In the genomic region with DNA sequence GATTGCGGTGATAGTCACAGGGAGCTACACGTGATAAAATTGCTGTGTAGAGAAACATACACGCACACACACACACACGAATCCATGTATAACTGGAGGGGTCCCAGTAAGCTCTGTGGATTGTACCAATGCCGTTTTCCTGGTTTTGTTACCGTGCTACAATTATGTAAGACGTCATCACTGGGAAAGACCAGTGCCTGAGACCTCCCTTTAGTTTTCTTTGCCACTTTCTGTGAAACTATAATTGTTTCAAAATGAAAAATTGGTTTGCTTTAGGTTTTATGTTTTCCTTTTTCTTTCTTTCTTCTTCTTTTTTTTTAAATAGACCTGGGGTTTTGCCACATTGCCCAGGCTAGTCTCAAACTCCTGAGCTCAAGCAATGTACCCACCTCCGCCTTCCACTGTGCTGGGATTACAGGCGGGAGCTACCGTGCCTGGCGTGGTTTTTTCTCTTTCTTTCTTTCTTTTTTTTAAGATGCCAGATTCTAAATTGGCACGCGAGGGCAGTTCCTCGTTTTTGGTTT, we compare ENCODE assay signal across 12 cellular contexts. TPM values are rescaled to one million over a fixed set of nuclear protein-coding genes. Genes with fewer than 3 reads are reported as not detected.
DNase-seq lines count a peak whose midpoint lies in the region; ATAC-seq, FAIRE-seq and TF ChIP-seq lines count a peak whose summit lies in the region.
"Had no signal": no experiment of that assay in that cellular context is flagged by ENCODE, and none has a peak within 500 bp of the region (broad histone marks: within the 10 kb centered on the region; RNA-seq: fewer than 3 reads in every experiment).

No MANE protein-coding gene starts in this region.

- H3K9me3 ChIP-seq in HepG2 (ENCODE audit: low read length), result no peaks in the 10 kb centered on the region
- no peaks in the 10 kb centered on the region for H3K9me3 ChIP-seq in right lobe of liver
- H3K9me3 ChIP-seq in SJCRH30 (replicated peaks), result no peaks in the 10 kb centered on the region
- no peaks in the 10 kb centered on the region for H3K9me3 ChIP-seq in ovary
- H3K9me3 ChIP-seq: colonic mucosa had no signal

- DNase-seq in HepG2 (ENCODE audit: low spot score), result no peak
- DNase-seq in right lobe of liver, result no peak
- no peak for DNase-seq in SJCRH30
- DNase-seq in ovary, result no peak
- DNase-seq in RPMI8226, result no peak
- DNase-seq in NCI-H2029 (lab: John Stamatoyannopoulos, UW), result no peak
- DNase-seq in NCI-H2196 (lab: John Stamatoyannopoulos, UW; ENCODE audit: unreplicated experiment), result no peak

- in situ Hi-C loops in HepG2 (cut with HindIII; ENCODE audit: extremely low pct_ligation_motif_present, low pct_unique_long_range_greater_than_20kb), result no loop called here

- H3K27me3 ChIP-seq in HepG2 (ENCODE audit: control insufficient read depth in 1 of 2, insufficient read depth in 2 of 2, low read length in 2 of 2) (peaks cover 0 to 12% of the 10 kb centered on the region in 2 experiments; a peak in 1 of 5 replicates), right lobe of liver (peaks cover 0 to 23% of the 10 kb centered on the region in 2 donors), SJCRH30 (no peaks in the 10 kb centered on the region; the same call in 1 of the 2 replicates), ovary (peaks cover 3% of the 10 kb centered on the region)

- no peak for TF ChIP-seq EP300 in HepG2 (IDR thresholded peaks at IDR 0.05; ENCODE audit: low read depth in 2 of 2, low read length in 2 of 2)
- no peak for TF ChIP-seq EP300 in HepG2 (CRISPR knock-in tag; IDR thresholded peaks at IDR 0.05; ENCODE audit: borderline replicate concordance)
- no peak for TF ChIP-seq EP300 in ovary (IDR thresholded peaks at IDR 0.05)

- TF ChIP-seq RAD21 in HepG2 (CRISPR knock-in tag; IDR thresholded peaks at IDR 0.05), result no peak

- intact Hi-C loops in HepG2 (cut with micrococcal nuclease; ENCODE audit: unreplicated experiment) (no loop called here), right lobe of liver (cut with DNase I) (no loop called here), ovary (cut with DNase I) (no loop called here)

- no peak for TF ChIP-seq CTCF in HepG2 (CRISPR knock-in tag; IDR thresholded peaks at IDR 0.05)
- no peak for TF ChIP-seq CTCF in right lobe of liver (IDR thresholded peaks at IDR 0.05)
- no peak for TF ChIP-seq CTCF in ovary (IDR thresholded peaks at IDR 0.05)

- H4K20me1 ChIP-seq in HepG2 (ENCODE audit: insufficient read depth, low read length), result no peaks in the 10 kb centered on the region

- FAIRE-seq in HepG2 (lab: Jason Lieb, UNC), result no peak

- no peak overlapping the region for H2AFZ ChIP-seq in HepG2 (ENCODE audit: low read length)

- CTCF ChIA-PET in HepG2 (lab: Yijun Ruan, JAX; ENCODE audit: low intra/inter-chr PET ratio, low total read pairs), result no interaction called here

- ATAC-seq in HepG2, result no peak
- no peak for ATAC-seq in right lobe of liver

- H3K79me2 ChIP-seq in HepG2 (ENCODE audit: insufficient read depth, low read length), result no peaks in the 10 kb centered on the region

- H3K9ac ChIP-seq in HepG2 (ENCODE audit: insufficient read depth, low read depth, low read length), result no peak overlapping the region

- H3K4me1 ChIP-seq in HepG2 (ENCODE audit: insufficient read depth, low read length), result peaks cover 51% of the 10 kb centered on the region
- H3K4me1 ChIP-seq in right lobe of liver, result no peaks in the 10 kb centered on the region
- no peaks in the 10 kb centered on the region for H3K4me1 ChIP-seq in SJCRH30
- no peaks in the 10 kb centered on the region for H3K4me1 ChIP-seq in ovary (ENCODE audit: insufficient read depth)

- no TSS peak for BruUV-seq in HepG2 (replicated peaks; lab: Mats Ljungman, UMichigan)

- POLR2A ChIA-PET in HepG2 (lab: Yijun Ruan, JAX), result no interaction called here

- H3K4me2 ChIP-seq in HepG2 (ENCODE audit: low read depth, low read length), result peak overlapping the region; percentile 96

- WGBS in HepG2 (ENCODE audit: low lambda C conversion rate), result 45% methylated on average over 10 of the region's 14 CpGs
- 38% methylated on average over 14 of the region's 14 CpGs for WGBS in right lobe of liver (ENCODE audit: insufficient coverage, low coverage, low lambda C conversion rate, missing lambda C conversion rate)
- WGBS in ovary, 3 donors, result 31 to 35% (median 31%) methylated on average over 14 of the region's 14 CpGs

- H3K4me3 ChIP-seq in HepG2 (replicated peaks in 1 of 3; ENCODE audit: insufficient read depth in 1 of 3, low read depth in 2 of 3, low read length in 3 of 3), result peak overlapping the region; percentile 30 to 50 (median 38); a peak in 3 of 6 replicates
- no peak overlapping the region for H3K4me3 ChIP-seq in right lobe of liver
- H3K4me3 ChIP-seq in SJCRH30, result peak overlapping the region; percentile 1; the same call in 1 of the 2 replicates
- peak overlapping the region; percentile 17 for H3K4me3 ChIP-seq in iPS-11a (ENCODE audit: low read depth, low read length)
- no peak overlapping the region for H3K4me3 ChIP-seq in ovary
- H3K4me3 ChIP-seq: colonic mucosa had no signal

- no peaks in the 10 kb centered on the region for H3K36me3 ChIP-seq in HepG2 (replicated peaks in 1 of 2; ENCODE audit: control insufficient read depth in 1 of 2, insufficient read depth in 2 of 2, low read length in 2 of 2)
- H3K36me3 ChIP-seq in right lobe of liver, result no peaks in the 10 kb centered on the region
- no peaks in the 10 kb centered on the region for H3K36me3 ChIP-seq in SJCRH30
- no peaks in the 10 kb centered on the region for H3K36me3 ChIP-seq in ovary
- H3K36me3 ChIP-seq: colonic mucosa had no signal

- TF ChIP-seq POLR2A in HepG2 (IDR thresholded peaks at IDR 0.05; ENCODE audit: insufficient read depth in 1 of 2, low read depth in 2 of 2, low read length in 2 of 2) (no peak), right lobe of liver (IDR thresholded peaks at IDR 0.05) (no peak), ovary (IDR thresholded peaks at IDR 0.05) (no peak)

- H3K27ac ChIP-seq in HepG2 (ENCODE audit: extremely low read length, insufficient read depth, low read length), result no peak overlapping the region
- H3K27ac ChIP-seq in right lobe of liver, result no peak overlapping the region
- no peak overlapping the region for H3K27ac ChIP-seq in SJCRH30
- H3K27ac ChIP-seq in ovary, result no peak overlapping the region
- H3K27ac ChIP-seq: colonic mucosa, HL-60 had no signal

RNA-seq across cellular contexts. Expression of gene OR2V2, which starts 21.3 kb away (rescaled TPM):
- total RNA-seq in HepG2 (2016; rRNA removed; fragmentation: Illumina TruSeq; extraction: Trizol) (not detected in 2 replicates), right lobe of liver (not detected), ovary (under 1 TPM in 1 of 7 donors, not detected in 6; 0.80 TPM)
- total RNA-seq in HepG2 (2016; cell fraction: cytosol; rRNA removed; fragmentation: Illumina TruSeq; extraction: Trizol; ENCODE audit: low read depth), result not detected in 2 replicates
- total RNA-seq in HepG2 (2016; cell fraction: insoluble cytoplasmic fraction; rRNA removed; fragmentation: Illumina TruSeq; extraction: Trizol), result not detected in 2 replicates
- not detected in 2 replicates for total RNA-seq in HepG2 (2016; cell fraction: membrane; rRNA removed; fragmentation: Illumina TruSeq; extraction: Trizol)
- not detected in 2 replicates for total RNA-seq in HepG2 (2016; cell fraction: nucleus; rRNA removed; fragmentation: Illumina TruSeq; extraction: Trizol)
- polyA plus RNA-seq in HepG2 (2011; rRNA removed) (not detected in 2 replicates), ovary (not detected)
- polyA plus RNA-seq in HepG2 (2011; cell fraction: cytosol; rRNA removed), result not detected in 2 replicates
- not detected in 2 replicates for polyA plus RNA-seq in HepG2 (2011; cell fraction: nucleus; rRNA removed)
- not detected in 2 replicates for polyA plus RNA-seq in HepG2 (2012)
- not detected in 2 replicates for polyA plus RNA-seq in HepG2 (2016; cell fraction: cytosol; fragmentation: Illumina TruSeq; extraction: Trizol; ENCODE audit: low read depth)
- polyA plus RNA-seq in HepG2 (2016; cell fraction: insoluble cytoplasmic fraction; fragmentation: Illumina TruSeq; extraction: Trizol; ENCODE audit: low read depth), result not detected in 2 replicates
- polyA plus RNA-seq in HepG2 (2016; cell fraction: membrane; fragmentation: Illumina TruSeq; extraction: Trizol; ENCODE audit: low read depth), result not detected in 2 replicates
- polyA plus RNA-seq in HepG2 (2016; cell fraction: nucleus; fragmentation: Illumina TruSeq; extraction: Trizol; ENCODE audit: insufficient read depth, low read depth), result not detected in 2 replicates
- polyA minus RNA-seq in HepG2 (2011; rRNA and poly(A)+ RNA removed; ENCODE audit: low replicate concordance), result not detected in 2 replicates
- not detected in 2 replicates for polyA minus RNA-seq in HepG2 (2011; cell fraction: cytosol; rRNA and poly(A)+ RNA removed)
- not detected in 2 replicates for polyA minus RNA-seq in HepG2 (2011; cell fraction: nucleus; rRNA and poly(A)+ RNA removed)
- not detected in 2 replicates for total RNA-seq in SJCRH30 (2014; rRNA removed; shearing (Covaris generic))
- total RNA-seq: CD8-positive, alpha-beta memory T cell; colonic mucosa; posterior vena cava had no signal
- polyA plus RNA-seq: CD8-positive, alpha-beta memory T cell had no signal

RNA-seq across cellular contexts. Expression of gene TRIM7, which starts 36.3 kb away (rescaled TPM):
- total RNA-seq in HepG2 (2016; rRNA removed; fragmentation: Illumina TruSeq; extraction: Trizol) (not detected in 2 replicates), right lobe of liver (1 to 10 TPM in 1 of 6 experiments, under 1 TPM in 4, not detected in 1; 0.07 to 1.4 (median 0.26) TPM), ovary (1 to 10 TPM in 2 of 7 donors, under 1 TPM in 5; 0.34 to 2.9 (median 0.93) TPM)
- total RNA-seq in HepG2 (2016; cell fraction: cytosol; rRNA removed; fragmentation: Illumina TruSeq; extraction: Trizol; ENCODE audit: low read depth), result not detected in 2 replicates
- not detected in 2 replicates for total RNA-seq in HepG2 (2016; cell fraction: insoluble cytoplasmic fraction; rRNA removed; fragmentation: Illumina TruSeq; extraction: Trizol)
- not detected in 2 replicates for total RNA-seq in HepG2 (2016; cell fraction: membrane; rRNA removed; fragmentation: Illumina TruSeq; extraction: Trizol)
- not detected in 2 replicates for total RNA-seq in HepG2 (2016; cell fraction: nucleus; rRNA removed; fragmentation: Illumina TruSeq; extraction: Trizol)
- polyA plus RNA-seq in HepG2 (2011; rRNA removed) (0.10 and 0.13 TPM in 2 replicates), ovary (under 1 TPM; 0.45 to 0.82 TPM)
- polyA plus RNA-seq in HepG2 (2011; cell fraction: cytosol; rRNA removed), result 0.11 and 0.13 TPM in 2 replicates
- polyA plus RNA-seq in HepG2 (2011; cell fraction: nucleus; rRNA removed), result 0.16 and 0.29 TPM in 2 replicates
- 0.13 TPM in 1 of 2 replicates, not detected in the other for polyA plus RNA-seq in HepG2 (2012)
- not detected in 2 replicates for polyA plus RNA-seq in HepG2 (2016; cell fraction: cytosol; fragmentation: Illumina TruSeq; extraction: Trizol; ENCODE audit: low read depth)
- polyA plus RNA-seq in HepG2 (2016; cell fraction: insoluble cytoplasmic fraction; fragmentation: Illumina TruSeq; extraction: Trizol; ENCODE audit: low read depth), result not detected in 2 replicates
- 0.23 TPM in 1 of 2 replicates, not detected in the other for polyA plus RNA-seq in HepG2 (2016; cell fraction: membrane; fragmentation: Illumina TruSeq; extraction: Trizol; ENCODE audit: low read depth)
- not detected in 2 replicates for polyA plus RNA-seq in HepG2 (2016; cell fraction: nucleus; fragmentation: Illumina TruSeq; extraction: Trizol; ENCODE audit: insufficient read depth, low read depth)
- 10.8 TPM in 1 of 2 replicates, not detected in the other for polyA minus RNA-seq in HepG2 (2011; rRNA and poly(A)+ RNA removed; ENCODE audit: low replicate concordance)
- 0.88 TPM in 1 of 2 replicates, not detected in the other for polyA minus RNA-seq in HepG2 (2011; cell fraction: cytosol; rRNA and poly(A)+ RNA removed)
- polyA minus RNA-seq in HepG2 (2011; cell fraction: nucleus; rRNA and poly(A)+ RNA removed), result 1.2 TPM in 1 of 2 replicates, not detected in the other
- total RNA-seq in SJCRH30 (2014; rRNA removed; shearing (Covaris generic)), result 6.9 and 9.0 TPM in 2 replicates

RNA-seq across cellular contexts. Expression of gene OR2V1, which starts 37.7 kb away (rescaled TPM):
- total RNA-seq in HepG2 (2016; rRNA removed; fragmentation: Illumina TruSeq; extraction: Trizol), result not detected in 2 replicates
- total RNA-seq in HepG2 (2016; cell fraction: cytosol; rRNA removed; fragmentation: Illumina TruSeq; extraction: Trizol; ENCODE audit: low read depth), result not detected in 2 replicates
- total RNA-seq in HepG2 (2016; cell fraction: insoluble cytoplasmic fraction; rRNA removed; fragmentation: Illumina TruSeq; extraction: Trizol), result not detected in 2 replicates
- not detected in 2 replicates for total RNA-seq in HepG2 (2016; cell fraction: membrane; rRNA removed; fragmentation: Illumina TruSeq; extraction: Trizol)
- not detected in 2 replicates for total RNA-seq in HepG2 (2016; cell fraction: nucleus; rRNA removed; fragmentation: Illumina TruSeq; extraction: Trizol)
- polyA plus RNA-seq in HepG2 (2011; rRNA removed), result not detected in 2 replicates
- polyA plus RNA-seq in HepG2 (2011; cell fraction: cytosol; rRNA removed), result not detected in 2 replicates
- polyA plus RNA-seq in HepG2 (2011; cell fraction: nucleus; rRNA removed), result not detected in 2 replicates
- not detected in 2 replicates for polyA plus RNA-seq in HepG2 (2012)
- polyA plus RNA-seq in HepG2 (2016; cell fraction: cytosol; fragmentation: Illumina TruSeq; extraction: Trizol; ENCODE audit: low read depth), result not detected in 2 replicates
- polyA plus RNA-seq in HepG2 (2016; cell fraction: insoluble cytoplasmic fraction; fragmentation: Illumina TruSeq; extraction: Trizol; ENCODE audit: low read depth), result not detected in 2 replicates
- polyA plus RNA-seq in HepG2 (2016; cell fraction: membrane; fragmentation: Illumina TruSeq; extraction: Trizol; ENCODE audit: low read depth), result not detected in 2 replicates
- not detected in 2 replicates for polyA plus RNA-seq in HepG2 (2016; cell fraction: nucleus; fragmentation: Illumina TruSeq; extraction: Trizol; ENCODE audit: insufficient read depth, low read depth)
- not detected in 2 replicates for polyA minus RNA-seq in HepG2 (2011; rRNA and poly(A)+ RNA removed; ENCODE audit: low replicate concordance)
- polyA minus RNA-seq in HepG2 (2011; cell fraction: cytosol; rRNA and poly(A)+ RNA removed), result not detected in 2 replicates
- not detected in 2 replicates for polyA minus RNA-seq in HepG2 (2011; cell fraction: nucleus; rRNA and poly(A)+ RNA removed)
- total RNA-seq in right lobe of liver, result not detected
- 0.10 TPM in 1 of 2 replicates, not detected in the other for total RNA-seq in SJCRH30 (2014; rRNA removed; shearing (Covaris generic))
- total RNA-seq in ovary, result not detected
- polyA plus RNA-seq in ovary, result not detected
- total RNA-seq: CD8-positive, alpha-beta memory T cell; colonic mucosa; posterior vena cava had no signal
- polyA plus RNA-seq: CD8-positive, alpha-beta memory T cell had no signal

RNA-seq across cellular contexts. Expression of gene TRIM41, which starts 54.4 kb away (rescaled TPM):
- total RNA-seq in HepG2 (2016; rRNA removed; fragmentation: Illumina TruSeq; extraction: Trizol), result 10.9 and 16.7 TPM in 2 replicates
- 3.4 and 3.6 TPM in 2 replicates for total RNA-seq in HepG2 (2016; cell fraction: cytosol; rRNA removed; fragmentation: Illumina TruSeq; extraction: Trizol; ENCODE audit: low read depth)
- total RNA-seq in HepG2 (2016; cell fraction: insoluble cytoplasmic fraction; rRNA removed; fragmentation: Illumina TruSeq; extraction: Trizol), result 12.4 and 16.7 TPM in 2 replicates
- total RNA-seq in HepG2 (2016; cell fraction: membrane; rRNA removed; fragmentation: Illumina TruSeq; extraction: Trizol), result 9.1 and 9.7 TPM in 2 replicates
- 11.4 and 13.1 TPM in 2 replicates for total RNA-seq in HepG2 (2016; cell fraction: nucleus; rRNA removed; fragmentation: Illumina TruSeq; extraction: Trizol)
- 10.2 and 10.9 TPM in 2 replicates for polyA plus RNA-seq in HepG2 (2011; rRNA removed)
- polyA plus RNA-seq in HepG2 (2011; cell fraction: cytosol; rRNA removed), result 5.4 and 6.4 TPM in 2 replicates
- polyA plus RNA-seq in HepG2 (2011; cell fraction: nucleus; rRNA removed), result 66.0 and 81.3 TPM in 2 replicates
- polyA plus RNA-seq in HepG2 (2012), result 10.5 and 10.9 TPM in 2 replicates
- polyA plus RNA-seq in HepG2 (2016; cell fraction: cytosol; fragmentation: Illumina TruSeq; extraction: Trizol; ENCODE audit: low read depth), result 2.6 and 3.0 TPM in 2 replicates
- 15.2 and 16.5 TPM in 2 replicates for polyA plus RNA-seq in HepG2 (2016; cell fraction: insoluble cytoplasmic fraction; fragmentation: Illumina TruSeq; extraction: Trizol; ENCODE audit: low read depth)
- polyA plus RNA-seq in HepG2 (2016; cell fraction: membrane; fragmentation: Illumina TruSeq; extraction: Trizol; ENCODE audit: low read depth), result 7.8 and 8.3 TPM in 2 replicates
- 28.6 and 33.8 TPM in 2 replicates for polyA plus RNA-seq in HepG2 (2016; cell fraction: nucleus; fragmentation: Illumina TruSeq; extraction: Trizol; ENCODE audit: insufficient read depth, low read depth)
- 7.5 and 14.8 TPM in 2 replicates for polyA minus RNA-seq in HepG2 (2011; rRNA and poly(A)+ RNA removed; ENCODE audit: low replicate concordance)
- polyA minus RNA-seq in HepG2 (2011; cell fraction: cytosol; rRNA and poly(A)+ RNA removed), result 3.3 and 3.7 TPM in 2 replicates
- 17.4 and 18.8 TPM in 2 replicates for polyA minus RNA-seq in HepG2 (2011; cell fraction: nucleus; rRNA and poly(A)+ RNA removed)
- 10 to 100 TPM in 4 of 6 experiments, 1 to 10 TPM in 2; 7.3 to 20.6 (median 15.9) TPM for total RNA-seq in right lobe of liver
- 15.2 and 17.8 TPM in 2 replicates for total RNA-seq in SJCRH30 (2014; rRNA removed; shearing (Covaris generic))
- 10 to 100 TPM in 6 of 7 donors, 1 to 10 TPM in 1; 8.2 to 22.7 (median 17.6) TPM for total RNA-seq in ovary
- polyA plus RNA-seq in ovary, result 10 to 100 TPM; 11.1 to 13.2 TPM

Comparison
In these comparisons a context has a peak if more than half of its experiments do, and no peak if none do; other contexts are left out.
1. H3K4me3 ChIP-seq: peak in HepG2 (3 of 3), SJCRH30 (single experiment) and iPS-11a (single experiment); none in right lobe of liver (0 of 3) and ovary (single experiment).